ENCODE assay signal across 10 cellular contexts in genomic region chr2:137952586-137953129, GRCh38. TPM values are rescaled to one million over a fixed set of nuclear protein-coding genes. Genes with fewer than 3 reads are reported as not detected.
DNase-seq lines count a peak whose midpoint lies in the region; ATAC-seq, FAIRE-seq and TF ChIP-seq lines count a peak whose summit lies in the region.
"Had no signal": no experiment of that assay in that cellular context is flagged by ENCODE, and none has a peak within 500 bp of the region (broad histone marks: within the 10 kb centered on the region; RNA-seq: fewer than 3 reads in every experiment).

No MANE protein-coding gene starts in this region.

- peak overlapping the region; percentile 90 for H2AFZ ChIP-seq in OCI-LY3 (ENCODE audit: low read depth, low read length)
- H2AFZ ChIP-seq in HepG2 (ENCODE audit: low read length), result no peak overlapping the region

- TF ChIP-seq CTCF in AG10803 (conservative IDR thresholded peaks at IDR 0.05; ENCODE audit: low read length) (no peak), OCI-LY3 (IDR thresholded peaks at IDR 0.05; ENCODE audit: low read depth, low read length) (no peak), HepG2 (CRISPR knock-in tag; IDR thresholded peaks at IDR 0.05) (no peak), stomach (IDR thresholded peaks at IDR 0.05) (no peak)

- TF ChIP-seq POLR2A in HepG2 (IDR thresholded peaks at IDR 0.05; ENCODE audit: insufficient read depth in 1 of 2, low read depth in 2 of 2, low read length in 2 of 2) (no peak), stomach (IDR thresholded peaks at IDR 0.05) (no peak)

- no peaks in the 10 kb centered on the region for H3K9me3 ChIP-seq in OCI-LY3 (ENCODE audit: insufficient read depth, low read length)
- no peaks in the 10 kb centered on the region for H3K9me3 ChIP-seq in HepG2 (ENCODE audit: low read length)
- no peaks in the 10 kb centered on the region for H3K9me3 ChIP-seq in stomach
- H3K9me3 ChIP-seq: pancreas had no signal

- POLR2A ChIA-PET in HepG2 (lab: Yijun Ruan, JAX), result interaction anchor here (1.0 to 19.0 kb wide), 4 partner anchors 10 to 23 kb away, joined by 3 to 733 read pairs (median 10); partner anchors contain the start of gene HNMT

- H3K4me3 ChIP-seq in AG10803 (ENCODE audit: low read length) (peak overlapping the region; percentile 43), OCI-LY3 (ENCODE audit: low read length) (peak overlapping the region; percentile 53), HepG2 (replicated peaks in 1 of 3; ENCODE audit: insufficient read depth in 1 of 3, low read depth in 2 of 3, low read length in 3 of 3) (no peak overlapping the region), stomach (peak overlapping the region in 2 of 4 donors; percentile 5 to 28)
- H3K4me3 ChIP-seq: cardiac muscle cell, pancreas had no signal

- CTCF ChIA-PET in HepG2 (lab: Yijun Ruan, JAX; ENCODE audit: low intra/inter-chr PET ratio, low total read pairs), result no interaction called here

- no peak for TF ChIP-seq EP300 in HepG2 (IDR thresholded peaks at IDR 0.05; ENCODE audit: low read depth in 2 of 2, low read length in 2 of 2)
- TF ChIP-seq EP300 in HepG2 (CRISPR knock-in tag; IDR thresholded peaks at IDR 0.05; ENCODE audit: borderline replicate concordance), result no peak
- no peak for TF ChIP-seq EP300 in stomach (IDR thresholded peaks at IDR 0.05)

- H3K36me3 ChIP-seq in OCI-LY3 (replicated peaks; ENCODE audit: low read depth, low read length), result no peaks in the 10 kb centered on the region
- no peaks in the 10 kb centered on the region for H3K36me3 ChIP-seq in HepG2 (replicated peaks in 1 of 2; ENCODE audit: control insufficient read depth in 1 of 2, insufficient read depth in 2 of 2, low read length in 2 of 2)
- no peaks in the 10 kb centered on the region for H3K36me3 ChIP-seq in stomach
- H3K36me3 ChIP-seq: cardiac muscle cell, pancreas had no signal

- TF ChIP-seq RAD21 in HepG2 (CRISPR knock-in tag; IDR thresholded peaks at IDR 0.05), result no peak

- H3K79me2 ChIP-seq in OCI-LY3 (ENCODE audit: low read length) (no peaks in the 10 kb centered on the region), HepG2 (ENCODE audit: insufficient read depth, low read length) (no peaks in the 10 kb centered on the region)

- ATAC-seq in GM19023 (IDR thresholded peaks at IDR 0.05; ENCODE audit: unreplicated experiment) (peak; percentile 49), HepG2 (no peak), HG03280 (IDR thresholded peaks at IDR 0.05; ENCODE audit: unreplicated experiment) (no peak)

- DNase-seq in AG10803 (ENCODE audit: low read depth) (peak; percentile 54), HepG2 (ENCODE audit: low spot score) (no peak), stomach (no peak), RKO (ENCODE audit: low spot score) (no peak), Ammon's horn (ENCODE audit: low spot score) (no peak)
- DNase-seq: pancreas had no signal

- H3K4me1 ChIP-seq in OCI-LY3 (ENCODE audit: low read length) (peaks cover 34% of the 10 kb centered on the region), HepG2 (ENCODE audit: insufficient read depth, low read length) (peaks cover 67% of the 10 kb centered on the region), stomach (peaks cover 0 to 6% (median 2%) of the 10 kb centered on the region in 4 donors)

- FAIRE-seq in HepG2 (lab: Jason Lieb, UNC), result no peak
- FAIRE-seq: pancreas had no signal

- in situ Hi-C loops in HepG2 (cut with HindIII; ENCODE audit: extremely low pct_ligation_motif_present, low pct_unique_long_range_greater_than_20kb), result no loop called here

- no TSS peak for BruUV-seq in HepG2 (replicated peaks; lab: Mats Ljungman, UMichigan)

- no peaks in the 10 kb centered on the region for H3K27me3 ChIP-seq in OCI-LY3 (ENCODE audit: low read depth, low read length)
- H3K27me3 ChIP-seq in HepG2 (ENCODE audit: control insufficient read depth in 1 of 2, insufficient read depth in 2 of 2, low read length in 2 of 2), result no peaks in the 10 kb centered on the region
- H3K27me3 ChIP-seq in stomach, result no peaks in the 10 kb centered on the region
- H3K27me3 ChIP-seq: cardiac muscle cell, pancreas had no signal

- H3K9ac ChIP-seq in OCI-LY3 (ENCODE audit: low read length) (peak overlapping the region; percentile 12; the same call in 1 of the 2 replicates), HepG2 (ENCODE audit: insufficient read depth, low read depth, low read length) (no peak overlapping the region)

- peak overlapping the region; percentile 53 for H3K4me2 ChIP-seq in OCI-LY3 (ENCODE audit: low read length)
- H3K4me2 ChIP-seq in HepG2 (ENCODE audit: low read depth, low read length), result no peak overlapping the region

- peak overlapping the region; percentile 49 for H3K27ac ChIP-seq in OCI-LY3 (ENCODE audit: low read length)
- H3K27ac ChIP-seq in HepG2 (ENCODE audit: extremely low read length, insufficient read depth, low read length), result no peak overlapping the region
- peak overlapping the region in 1 of 5 donors; percentile 56 for H3K27ac ChIP-seq in stomach
- H3K27ac ChIP-seq: cardiac muscle cell, pancreas had no signal

- 75% methylated on average over 9 of the region's 9 CpGs for WGBS in HepG2 (ENCODE audit: low lambda C conversion rate)
- WGBS in stomach, 5 donors, result 55 to 95% (median 87%) methylated on average over 9 of the region's 9 CpGs

- intact Hi-C loops in HepG2 (cut with micrococcal nuclease; ENCODE audit: unreplicated experiment) (no loop called here), stomach (cut with DNase I; ENCODE audit: low total_unique reads) (no loop called here)

- H4K20me1 ChIP-seq in OCI-LY3 (ENCODE audit: insufficient read depth, low read length) (no peaks in the 10 kb centered on the region), HepG2 (ENCODE audit: insufficient read depth, low read length) (no peaks in the 10 kb centered on the region)

TF ChIP-seq in HepG2, 621 proteins besides CTCF, POLR2A, EP300 and RAD21 (continues in another document):
- TF ChIP-seq ZNF550 (CRISPR knock-in tag; IDR thresholded peaks at IDR 0.05; ENCODE audit: borderline replicate concordance), result no peak
- TF ChIP-seq PRDM4 (CRISPR knock-in tag; IDR thresholded peaks at IDR 0.05; ENCODE audit: borderline replicate concordance), result no peak
- TF ChIP-seq POGZ (CRISPR knock-in tag; IDR thresholded peaks at IDR 0.05), result peak; percentile 80
- TF ChIP-seq ZNF264 (CRISPR knock-in tag; IDR thresholded peaks at IDR 0.05), result 0 out of 2 replicates have a peak, but pooled peaks have one; percentile 32
- 0 out of 2 replicates have a peak, but pooled peaks have one; percentile 12 for TF ChIP-seq ELF1 (CRISPR knock-in tag; IDR thresholded peaks at IDR 0.05)
- TF ChIP-seq ETV5 (CRISPR knock-in tag; IDR thresholded peaks at IDR 0.05; ENCODE audit: borderline replicate concordance), result peak; percentile 17; the same call in 1 of the 2 replicates
- TF ChIP-seq ZBTB38 (CRISPR knock-in tag; IDR thresholded peaks at IDR 0.05), result 0 out of 2 replicates have a peak, but pooled peaks have one; percentile 38
- no peak for TF ChIP-seq ZNF781 (CRISPR knock-in tag; IDR thresholded peaks at IDR 0.05; ENCODE audit: borderline replicate concordance, not compliant biosample characterization)

RNA-seq across cellular contexts. Expression of gene HNMT, which starts 11.6 kb away (rescaled TPM):
- total RNA-seq in HepG2 (2016; rRNA removed; fragmentation: Illumina TruSeq; extraction: Trizol) (309 and 372 TPM in 2 replicates), stomach (100 to 1,000 TPM in 1 of 5 donors, 10 to 100 TPM in 4; 11.2 to 145 (median 28.0) TPM)
- total RNA-seq in HepG2 (2016; cell fraction: cytosol; rRNA removed; fragmentation: Illumina TruSeq; extraction: Trizol; ENCODE audit: low read depth), result 103 and 116 TPM in 2 replicates
- 312 and 373 TPM in 2 replicates for total RNA-seq in HepG2 (2016; cell fraction: insoluble cytoplasmic fraction; rRNA removed; fragmentation: Illumina TruSeq; extraction: Trizol)
- total RNA-seq in HepG2 (2016; cell fraction: membrane; rRNA removed; fragmentation: Illumina TruSeq; extraction: Trizol), result 157 and 177 TPM in 2 replicates
- 234 and 240 TPM in 2 replicates for total RNA-seq in HepG2 (2016; cell fraction: nucleus; rRNA removed; fragmentation: Illumina TruSeq; extraction: Trizol)
- polyA plus RNA-seq in HepG2 (2011; rRNA removed) (259 and 279 TPM in 2 replicates), stomach (10 to 100 TPM; 34.4 to 65.5 (median 59.5) TPM)
- polyA plus RNA-seq in HepG2 (2011; cell fraction: cytosol; rRNA removed), result 170 and 271 TPM in 2 replicates
- polyA plus RNA-seq in HepG2 (2011; cell fraction: nucleus; rRNA removed), result 129 and 171 TPM in 2 replicates
- polyA plus RNA-seq in HepG2 (2012), result 561 and 648 TPM in 2 replicates
- polyA plus RNA-seq in HepG2 (2016; cell fraction: cytosol; fragmentation: Illumina TruSeq; extraction: Trizol; ENCODE audit: low read depth), result 80.3 and 85.6 TPM in 2 replicates
- 297 and 326 TPM in 2 replicates for polyA plus RNA-seq in HepG2 (2016; cell fraction: insoluble cytoplasmic fraction; fragmentation: Illumina TruSeq; extraction: Trizol; ENCODE audit: low read depth)
- 111 and 113 TPM in 2 replicates for polyA plus RNA-seq in HepG2 (2016; cell fraction: membrane; fragmentation: Illumina TruSeq; extraction: Trizol; ENCODE audit: low read depth)
- 221 and 224 TPM in 2 replicates for polyA plus RNA-seq in HepG2 (2016; cell fraction: nucleus; fragmentation: Illumina TruSeq; extraction: Trizol; ENCODE audit: insufficient read depth, low read depth)
- 14.7 and 77.3 TPM in 2 replicates for polyA minus RNA-seq in HepG2 (2011; rRNA and poly(A)+ RNA removed; ENCODE audit: low replicate concordance)
- polyA minus RNA-seq in HepG2 (2011; cell fraction: cytosol; rRNA and poly(A)+ RNA removed), result 111 and 128 TPM in 2 replicates
- polyA minus RNA-seq in HepG2 (2011; cell fraction: nucleus; rRNA and poly(A)+ RNA removed), result 529 and 697 TPM in 2 replicates

Comparison
In these comparisons a context has a peak if more than half of its experiments do, and no peak if none do; other contexts are left out.
1. H3K4me3 ChIP-seq: peak in AG10803 (single experiment) and OCI-LY3 (single experiment); none in HepG2 (0 of 3).